ENCODE assay signal across 12 cellular contexts in the genomic region with DNA sequence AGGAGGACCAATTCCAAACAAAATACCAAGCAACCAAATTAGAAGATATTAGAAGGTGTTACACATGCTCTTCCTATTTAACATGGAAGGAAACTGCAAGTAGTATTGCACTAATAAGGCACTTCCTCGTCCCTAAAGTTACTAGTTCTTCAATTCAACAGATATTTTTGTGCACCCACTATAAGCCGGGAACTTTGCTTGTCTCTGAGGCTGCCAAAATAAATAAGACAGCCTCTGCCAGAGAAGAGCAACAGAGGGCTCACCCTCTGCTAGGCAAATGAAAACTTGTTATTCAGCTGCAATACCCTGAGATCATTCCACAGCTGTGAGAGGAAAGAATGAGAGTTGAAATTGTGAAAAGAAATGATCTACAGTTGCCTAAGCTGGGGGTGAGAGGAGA. TPM values are rescaled to one million over a fixed set of nuclear protein-coding genes. Genes with fewer than 3 reads are reported as not detected.
DNase-seq lines count a peak whose midpoint lies in the region; TF ChIP-seq lines count a peak whose summit lies in the region.
"Had no signal": no experiment of that assay in that cellular context is flagged by ENCODE, and none has a peak within 500 bp of the region (broad histone marks: within the 10 kb centered on the region; RNA-seq: fewer than 3 reads in every experiment).

No MANE protein-coding gene starts in this region.

- H3K27ac ChIP-seq in SK-N-SH (ENCODE audit: low read depth in 2 of 2, low read length in 1 of 2) = peak overlapping the region in 1 of 2 experiments; percentile 2; a peak in 1 of 4 replicates
- H3K27ac ChIP-seq in neuronal stem cell (replicated peaks; ENCODE audit: low read length) = no peak overlapping the region
- H3K27ac ChIP-seq in mesendoderm (ENCODE audit: low read depth, low read length) = no peak overlapping the region
- H3K27ac ChIP-seq: vagina had no signal

- POLR2A ChIA-PET in SK-N-SH (lab: Yijun Ruan, JAX) = no interaction called here

- H4K5ac ChIP-seq in mesendoderm (ENCODE audit: low read length) = no peak overlapping the region

- no peak for TF ChIP-seq RAD21 in SK-N-SH (IDR thresholded peaks at IDR 0.05; ENCODE audit: low read length)

- no peak overlapping the region for H3K23ac ChIP-seq in neuronal stem cell (ENCODE audit: low read depth, low read length, poor library complexity)
- no peak overlapping the region for H3K23ac ChIP-seq in mesendoderm (ENCODE audit: low read length)

- H3K79me1 ChIP-seq in neuronal stem cell (ENCODE audit: low read depth, low read length) (no peaks in the 10 kb centered on the region), mesendoderm (ENCODE audit: low read length) (no peaks in the 10 kb centered on the region)

- no peak overlapping the region for H3K4ac ChIP-seq in neuronal stem cell (ENCODE audit: low read length)
- H3K4ac ChIP-seq in mesendoderm (ENCODE audit: low read depth, low read length) = no peak overlapping the region

- no peak overlapping the region for H2BK5ac ChIP-seq in neuronal stem cell (ENCODE audit: low read length)
- H2BK5ac ChIP-seq in mesendoderm (ENCODE audit: low read length) = no peak overlapping the region

- peak; percentile 50 for DNase-seq in CD1c-positive myeloid dendritic cell (ENCODE audit: extremely low spot score)
- DNase-seq in SK-N-SH = no peak
- peak; percentile 51 for DNase-seq in fibroblast of pulmonary artery (ENCODE audit: low read depth)
- DNase-seq in neuronal stem cell (ENCODE audit: low spot score) = no peak
- no peak for DNase-seq in foreskin melanocyte
- no peak for DNase-seq in mesendoderm
- DNase-seq in NCI-H226 = no peak
- no peak for DNase-seq in activated T-helper 1 cell treated with anti-CD3 and anti-CD28 coated beads, Interleukin-12 subunit alpha, Interleukin-12 subunit beta, Interleukin-2, Interleukin-4 antibody, amounts not matched to agents 30 ng/mL and 10 ng/mL and 1 ng/mL, durations not matched to agents 14 hours and 24 hours and 36 hours (ENCODE audit: low spot score)
- DNase-seq: activated CD4-positive, alpha-beta T cell treated with anti-CD3 and anti-CD28 coated beads, Interleukin-2, amount 50 U/mL, for 48 hours; CD8-positive, alpha-beta T cell had no signal

- H3K4me3 ChIP-seq in SK-N-SH (ENCODE audit: low read depth in 2 of 2, low read length in 1 of 2) (no peak overlapping the region), fibroblast of pulmonary artery (replicated peaks; ENCODE audit: low read depth, low read length) (no peak overlapping the region), neuronal stem cell (ENCODE audit: low read length in 2 of 2) (no peak overlapping the region), mesendoderm (ENCODE audit: low read length) (no peak overlapping the region)
- H3K4me3 ChIP-seq: vagina had no signal

- no peak for TF ChIP-seq EP300 in SK-N-SH (IDR thresholded peaks at IDR 0.05; ENCODE audit: borderline replicate concordance in 1 of 2, low read depth in 1 of 2, low read length in 1 of 2)

- no peaks in the 10 kb centered on the region for H3K9me2 ChIP-seq in SK-N-SH

- no peaks in the 10 kb centered on the region for H3K9me3 ChIP-seq in SK-N-SH
- no peaks in the 10 kb centered on the region for H3K9me3 ChIP-seq in neuronal stem cell (replicated peaks in 1 of 2; ENCODE audit: control insufficient read depth in 2 of 2, insufficient read depth in 1 of 2, low read depth in 1 of 2, low read length in 2 of 2)
- H3K9me3 ChIP-seq: vagina had no signal

- H2AK5ac ChIP-seq in neuronal stem cell (ENCODE audit: low read depth, low read length) = no peak overlapping the region
- H2AK5ac ChIP-seq in mesendoderm (ENCODE audit: low read length) = no peak overlapping the region

- CTCF ChIA-PET in SK-N-SH (lab: Yijun Ruan, JAX) = interaction anchor here (0.6 to 2.5 kb wide), 3 partner anchors 9 to 122 kb away, joined by 3 to 7 read pairs (median 3); no protein-coding TSS in a partner anchor

- no peaks in the 10 kb centered on the region for H3K4me1 Mint-ChIP-seq in activated T-helper 1 cell treated with anti-CD3 and anti-CD28 coated beads, Interleukin-12 subunit alpha, Interleukin-12 subunit beta, Interleukin-2, Interleukin-4 antibody, amounts not matched to agents 30 ng/mL and 10 ng/mL and 1 ng/mL, durations not matched to agents 14 hours and 24 hours and 36 hours (ENCODE audit: low read depth)

- WGBS in SK-N-SH (ENCODE audit: low lambda C conversion rate) = 54% methylated on average over 2 of the region's 2 CpGs
- WGBS in neuronal stem cell (ENCODE audit: extremely low coverage in 2 of 2, insufficient read length in 2 of 2, insufficient replicate concordance in 1 of 2), 2 donors = no CpG with 5 or more reads among the region's 2 CpGs
- WGBS in mesendoderm (ENCODE audit: extremely low coverage, insufficient coverage, low lambda C conversion rate) = no CpG with 5 or more reads among the region's 2 CpGs

- H3K27me3 ChIP-seq in SK-N-SH (ENCODE audit: insufficient read depth) (no peaks in the 10 kb centered on the region), neuronal stem cell (ENCODE audit: control insufficient read depth in 3 of 3, insufficient read depth in 3 of 3, low read depth in 1 of 3, low read length in 3 of 3) (no peaks in the 10 kb centered on the region), mesendoderm (ENCODE audit: insufficient read depth, low read length, poor library complexity) (no peaks in the 10 kb centered on the region)
- H3K27me3 ChIP-seq: vagina had no signal

- H3K4me3 Mint-ChIP-seq in activated T-helper 1 cell treated with anti-CD3 and anti-CD28 coated beads, Interleukin-12 subunit alpha, Interleukin-12 subunit beta, Interleukin-2, Interleukin-4 antibody, amounts not matched to agents 30 ng/mL and 10 ng/mL and 1 ng/mL, durations not matched to agents 14 hours and 24 hours and 36 hours = no peak overlapping the region
- H3K4me3 Mint-ChIP-seq: CD8-positive, alpha-beta T cell had no signal

- H2BK120ac ChIP-seq in neuronal stem cell (ENCODE audit: low read depth, low read length) (no peak overlapping the region), mesendoderm (ENCODE audit: low read depth, low read length) (no peak overlapping the region)

- no peak overlapping the region for H3K14ac ChIP-seq in neuronal stem cell (ENCODE audit: low read length)

- H2BK12ac ChIP-seq in neuronal stem cell (ENCODE audit: low read length) = no peak overlapping the region

- no peaks in the 10 kb centered on the region for H3K79me2 ChIP-seq in SK-N-SH (ENCODE audit: insufficient read depth)
- H3K79me2 ChIP-seq in mesendoderm (ENCODE audit: control insufficient read depth, insufficient read depth, low read length) = no peaks in the 10 kb centered on the region

- H2AFZ ChIP-seq in SK-N-SH (ENCODE audit: low read depth) (no peak overlapping the region), neuronal stem cell (ENCODE audit: low read length) (peak overlapping the region; percentile 55)

- TF ChIP-seq CTCF in SK-N-SH (IDR thresholded peaks at IDR 0.05) = no peak
- TF ChIP-seq CTCF in fibroblast of pulmonary artery (IDR thresholded peaks at IDR 0.05; ENCODE audit: low read length, missing control alignments) = no peak

- peaks cover 4% of the 10 kb centered on the region for H3F3A ChIP-seq in SK-N-SH (replicated peaks; ENCODE audit: insufficient read depth)

- H3K36me3 Mint-ChIP-seq in activated T-helper 1 cell treated with anti-CD3 and anti-CD28 coated beads, Interleukin-12 subunit alpha, Interleukin-12 subunit beta, Interleukin-2, Interleukin-4 antibody, amounts not matched to agents 30 ng/mL and 10 ng/mL and 1 ng/mL, durations not matched to agents 14 hours and 24 hours and 36 hours (ENCODE audit: low read depth) = no peaks in the 10 kb centered on the region
- H3K36me3 Mint-ChIP-seq: activated naive CD4-positive, alpha-beta T cell treated with anti-CD3 and anti-CD28 coated beads, Interleukin-2, amount 50 U/mL, for 72 hours; CD8-positive, alpha-beta T cell had no signal

- H3K9me3 Mint-ChIP-seq in activated T-helper 1 cell treated with anti-CD3 and anti-CD28 coated beads, Interleukin-12 subunit alpha, Interleukin-12 subunit beta, Interleukin-2, Interleukin-4 antibody, amounts not matched to agents 30 ng/mL and 10 ng/mL and 1 ng/mL, durations not matched to agents 14 hours and 24 hours and 36 hours = no peaks in the 10 kb centered on the region
- H3K9me3 Mint-ChIP-seq: activated naive CD4-positive, alpha-beta T cell treated with anti-CD3 and anti-CD28 coated beads, Interleukin-2, amount 50 U/mL, for 72 hours; CD8-positive, alpha-beta T cell had no signal

- H3K27ac Mint-ChIP-seq in activated T-helper 1 cell treated with anti-CD3 and anti-CD28 coated beads, Interleukin-12 subunit alpha, Interleukin-12 subunit beta, Interleukin-2, Interleukin-4 antibody, amounts not matched to agents 30 ng/mL and 10 ng/mL and 1 ng/mL, durations not matched to agents 14 hours and 24 hours and 36 hours = no peak overlapping the region
- H3K27ac Mint-ChIP-seq: activated naive CD4-positive, alpha-beta T cell treated with anti-CD3 and anti-CD28 coated beads, Interleukin-2, amount 50 U/mL, for 72 hours; CD8-positive, alpha-beta T cell had no signal

- no peaks in the 10 kb centered on the region for H3K27me3 Mint-ChIP-seq in activated T-helper 1 cell treated with anti-CD3 and anti-CD28 coated beads, Interleukin-12 subunit alpha, Interleukin-12 subunit beta, Interleukin-2, Interleukin-4 antibody, amounts not matched to agents 30 ng/mL and 10 ng/mL and 1 ng/mL, durations not matched to agents 14 hours and 24 hours and 36 hours (ENCODE audit: insufficient read depth)

- H3K9ac ChIP-seq in SK-N-SH (no peak overlapping the region), neuronal stem cell (ENCODE audit: low read depth, low read length, poor library complexity) (no peak overlapping the region), mesendoderm (ENCODE audit: low read length) (no peak overlapping the region)

- H2BK15ac ChIP-seq in neuronal stem cell (ENCODE audit: low read length) = no peak overlapping the region
- H2BK15ac ChIP-seq in mesendoderm (replicated peaks; ENCODE audit: low read depth) = no peak overlapping the region

- no peak overlapping the region for H3K56ac ChIP-seq in mesendoderm (ENCODE audit: low read length)

- H4K8ac ChIP-seq in neuronal stem cell (ENCODE audit: low read depth, low read length) (no peak overlapping the region), mesendoderm (ENCODE audit: low read depth, low read length) (no peak overlapping the region)

- H3K36me3 ChIP-seq in SK-N-SH (replicated peaks in 1 of 2; ENCODE audit: control insufficient read depth in 1 of 2, insufficient read depth in 2 of 2, low read length in 1 of 2) = no peaks in the 10 kb centered on the region
- H3K36me3 ChIP-seq in neuronal stem cell (replicated peaks in 1 of 2; ENCODE audit: control insufficient read depth in 2 of 2, insufficient read depth in 2 of 2, low read length in 2 of 2) = no peaks in the 10 kb centered on the region
- H3K36me3 ChIP-seq in mesendoderm (ENCODE audit: control insufficient read depth, insufficient read depth, low read length) = no peaks in the 10 kb centered on the region
- H3K36me3 ChIP-seq: vagina had no signal

- H3K4me2 ChIP-seq in SK-N-SH = peak overlapping the region; percentile 36
- H3K4me2 ChIP-seq in neuronal stem cell (ENCODE audit: insufficient read depth, low read length, poor library complexity, severe bottlenecking) = no peak overlapping the region
- no peak overlapping the region for H3K4me2 ChIP-seq in mesendoderm (ENCODE audit: low read length)

- no peak overlapping the region for H4K91ac ChIP-seq in neuronal stem cell (ENCODE audit: low read depth, low read length, poor library complexity)

- no peak overlapping the region for H3K18ac ChIP-seq in neuronal stem cell (ENCODE audit: low read length)
- H3K18ac ChIP-seq in mesendoderm (ENCODE audit: low read length) = no peak overlapping the region

- H3K4me1 ChIP-seq in SK-N-SH (ENCODE audit: control insufficient read depth in 1 of 2, insufficient read depth in 2 of 2, low read depth in 1 of 2, low read length in 1 of 2) (peaks cover 0 to 11% of the 10 kb centered on the region in 2 experiments; a peak in 3 of 4 replicates), neuronal stem cell (ENCODE audit: control insufficient read depth in 2 of 2, insufficient read depth in 1 of 2, low read depth in 1 of 2, low read length in 2 of 2) (no peaks in the 10 kb centered on the region), mesendoderm (ENCODE audit: control insufficient read depth, low read depth, low read length) (no peaks in the 10 kb centered on the region)
- H3K4me1 ChIP-seq: vagina had no signal

- intact Hi-C loops in activated T-helper 1 cell treated with anti-CD3 and anti-CD28 coated beads, Interleukin-12 subunit alpha, Interleukin-12 subunit beta, Interleukin-2, Interleukin-4 antibody, amounts not matched to agents 30 ng/mL and 10 ng/mL and 1 ng/mL, durations not matched to agents 14 hours and 24 hours and 36 hours (cut with micrococcal nuclease) = no loop called here

- H4K20me1 ChIP-seq in SK-N-SH (ENCODE audit: insufficient read depth) = no peaks in the 10 kb centered on the region

RNA-seq across cellular contexts. Expression of a gene that starts 37.4 kb away (rescaled TPM):
- polyA plus RNA-seq in SK-N-SH (2012; rRNA removed) = 5.9 and 7.5 TPM in 2 replicates
- 5.7 and 6.2 TPM in 2 replicates for polyA plus RNA-seq in SK-N-SH (2012; cell fraction: cytosol; rRNA removed)
- polyA plus RNA-seq in SK-N-SH (2012; cell fraction: nucleus; rRNA removed) = 20.4 and 29.3 TPM in 2 replicates
- 2.0 TPM for polyA plus RNA-seq in neuronal stem cell (2013, experiment 1 of 2)
- 2.0 TPM for polyA plus RNA-seq in neuronal stem cell (2013, experiment 2 of 2)
- polyA plus RNA-seq in mesendoderm (2013, experiment 1 of 2) = 0.14 TPM
- polyA plus RNA-seq in mesendoderm (2013, experiment 2 of 2) = 0.14 TPM
- 1.3 and 1.6 TPM in 2 replicates for total RNA-seq in activated T-helper 1 cell treated with anti-CD3 and anti-CD28 coated beads, Interleukin-12 subunit alpha, Interleukin-12 subunit beta, Interleukin-2, Interleukin-4 antibody, amounts not matched to agents 30 ng/mL and 10 ng/mL and 1 ng/mL, durations not matched to agents 14 hours and 24 hours and 36 hours

Comparison
In these comparisons a context has a peak if more than half of its experiments do, and no peak if none do; other contexts are left out.
1. DNase-seq: peak in CD1c-positive myeloid dendritic cell (single experiment) and fibroblast of pulmonary artery (single experiment); none in SK-N-SH (single experiment), neuronal stem cell (single experiment), foreskin melanocyte (single experiment), mesendoderm (single experiment), NCI-H226 (single experiment) and activated T-helper 1 cell treated with anti-CD3 and anti-CD28 coated beads, Interleukin-12 subunit alpha, Interleukin-12 subunit beta, Interleukin-2, Interleukin-4 antibody, amounts not matched to agents 30 ng/mL and 10 ng/mL and 1 ng/mL, durations not matched to agents 14 hours and 24 hours and 36 hours (single experiment).